Comparison of ENCODE assay signal across 8 cellular contexts in the genomic region with DNA sequence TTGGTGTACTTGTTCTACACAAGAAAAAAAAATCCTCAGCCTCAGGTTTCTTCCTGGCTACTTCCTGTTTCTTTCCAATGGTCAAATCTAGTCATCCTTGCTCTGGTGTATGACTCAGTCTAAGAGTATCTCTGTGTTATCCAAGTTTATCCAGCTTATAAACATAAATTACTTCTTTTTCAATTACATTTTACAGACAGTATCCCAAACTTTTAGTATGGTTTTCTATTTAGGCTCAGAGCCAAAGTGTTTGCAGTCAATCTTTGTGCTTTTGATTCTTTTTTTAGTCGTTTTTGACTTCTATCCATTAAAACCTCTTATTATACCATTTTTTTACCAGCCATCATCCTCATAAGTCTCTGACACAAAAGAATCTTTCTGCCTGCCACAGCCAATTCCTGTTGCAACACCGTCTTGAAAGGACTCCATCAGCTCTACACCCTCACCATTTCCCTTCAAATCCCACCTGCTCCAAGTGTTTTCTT.
DNase-seq lines count a peak whose midpoint lies in the region; ATAC-seq and FAIRE-seq lines count a peak whose summit lies in the region.

No MANE protein-coding gene starts in this region.

- no peak overlapping the region for H3K9ac ChIP-seq in subcutaneous abdominal adipose tissue (ENCODE audit: low read length in 5 of 5)

- peak overlapping the region; percentile 69 for H3K27ac ChIP-seq in subcutaneous abdominal adipose tissue (ENCODE audit: low read depth, low read length)

- peak; percentile 74 for DNase-seq in HPDE6-E6E7 (ENCODE audit: extremely low spot score)
- DNase-seq in amniotic stem cell (lab: John Stamatoyannopoulos, UW): peak; percentile 66
- DNase-seq in hepatic stellate cell (ENCODE audit: low spot score): peak; percentile 48
- DNase-seq in frontal cortex (ENCODE audit: low spot score in 2 of 2): no peak
- no peak for DNase-seq in NCI-H345 (lab: John Stamatoyannopoulos, UW)
- DNase-seq in G401 (ENCODE audit: low spot score): no peak

- no peaks in the 10 kb centered on the region for H3K27me3 ChIP-seq in subcutaneous abdominal adipose tissue (ENCODE audit: control insufficient read depth in 5 of 5, insufficient read depth in 4 of 5, low read length in 5 of 5)

- no peaks in the 10 kb centered on the region for H3K9me3 ChIP-seq in subcutaneous abdominal adipose tissue (ENCODE audit: control insufficient read depth in 5 of 5, low read length in 5 of 5)

- in situ Hi-C loops in G401 (cut with HindIII; ENCODE audit: low sequenced_read_pairs): no loop called here

- H3K4me1 ChIP-seq in subcutaneous abdominal adipose tissue (ENCODE audit: control insufficient read depth in 5 of 5, insufficient read depth in 5 of 5, low read length in 5 of 5): peaks cover 0 to 21% (median 15%) of the 10 kb centered on the region in 5 donors

- H3K36me3 ChIP-seq in subcutaneous abdominal adipose tissue (ENCODE audit: control insufficient read depth in 5 of 5, insufficient read depth in 5 of 5, low read length in 5 of 5): no peaks in the 10 kb centered on the region

- no peak for FAIRE-seq in frontal cortex (lab: Jason Lieb, UNC)

- no peak overlapping the region for H3K4me3 ChIP-seq in subcutaneous abdominal adipose tissue (ENCODE audit: low read depth in 1 of 5, low read length in 5 of 5)

- no peak for ATAC-seq in HG02571 (IDR thresholded peaks at IDR 0.05; ENCODE audit: unreplicated experiment)

Comparison
In these comparisons a context has a peak if more than half of its experiments do, and no peak if none do; other contexts are left out.
1. DNase-seq: peak in HPDE6-E6E7 (single experiment), amniotic stem cell (single experiment) and hepatic stellate cell (single experiment); none in frontal cortex (0 of 2), NCI-H345 (single experiment) and G401 (single experiment).